Comparison of ENCODE assay signal across 2 cellular contexts in the genomic region with DNA sequence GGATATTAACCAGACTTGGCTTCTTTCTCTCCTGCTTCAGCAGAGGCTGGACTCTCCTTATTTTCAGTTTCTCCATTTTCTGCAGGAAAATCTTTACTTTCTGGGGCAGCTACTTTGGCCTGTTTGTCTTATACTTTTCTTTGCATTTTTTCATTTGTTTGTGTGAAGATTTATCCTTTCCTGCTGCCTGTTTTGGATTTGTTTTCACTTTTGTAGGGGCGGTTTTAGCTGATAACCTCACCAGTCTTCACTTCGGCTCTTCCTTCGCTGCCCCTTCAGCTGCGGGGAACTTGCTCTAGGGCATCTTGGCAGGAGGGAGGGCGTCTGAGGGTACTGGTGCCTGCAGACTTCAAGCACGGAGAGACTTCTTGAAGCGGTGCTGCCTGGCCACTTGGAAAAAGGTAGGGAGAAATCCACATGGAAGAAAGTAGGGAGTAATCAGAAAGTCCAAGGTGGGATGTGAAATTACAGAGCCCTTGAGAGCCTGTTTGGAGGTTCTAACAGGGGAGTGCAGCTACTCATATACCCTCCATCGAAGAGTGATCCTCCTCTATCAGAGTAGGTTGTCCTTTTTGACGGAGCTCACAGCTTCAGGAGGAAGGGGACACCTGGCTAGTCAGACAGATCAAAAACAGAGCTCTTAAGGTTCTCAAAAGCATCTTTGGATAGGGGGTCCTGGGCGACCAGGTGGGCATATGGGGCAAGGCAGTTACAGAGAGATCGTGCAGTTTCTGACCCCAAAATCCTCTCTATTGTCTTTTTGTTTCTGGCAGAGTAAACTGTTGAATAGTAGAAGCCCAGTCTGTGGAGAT.
TF ChIP-seq lines count a peak whose summit lies in the region.

No MANE protein-coding gene starts in this region.

TF ChIP-seq in GM12878, 131 proteins besides CTCF, POLR2A, EP300 and RAD21:
- TF ChIP-seq ASH2L (IDR thresholded peaks at IDR 0.05; ENCODE audit: borderline replicate concordance, low read depth) = no peak
- TF ChIP-seq CHD2 (IDR thresholded peaks at IDR 0.05; ENCODE audit: borderline replicate concordance, low read depth, low read length) = no peak
- no peak for TF ChIP-seq JUND (IDR thresholded peaks at IDR 0.05; ENCODE audit: low read depth, low read length)
- TF ChIP-seq, protein P1, sequence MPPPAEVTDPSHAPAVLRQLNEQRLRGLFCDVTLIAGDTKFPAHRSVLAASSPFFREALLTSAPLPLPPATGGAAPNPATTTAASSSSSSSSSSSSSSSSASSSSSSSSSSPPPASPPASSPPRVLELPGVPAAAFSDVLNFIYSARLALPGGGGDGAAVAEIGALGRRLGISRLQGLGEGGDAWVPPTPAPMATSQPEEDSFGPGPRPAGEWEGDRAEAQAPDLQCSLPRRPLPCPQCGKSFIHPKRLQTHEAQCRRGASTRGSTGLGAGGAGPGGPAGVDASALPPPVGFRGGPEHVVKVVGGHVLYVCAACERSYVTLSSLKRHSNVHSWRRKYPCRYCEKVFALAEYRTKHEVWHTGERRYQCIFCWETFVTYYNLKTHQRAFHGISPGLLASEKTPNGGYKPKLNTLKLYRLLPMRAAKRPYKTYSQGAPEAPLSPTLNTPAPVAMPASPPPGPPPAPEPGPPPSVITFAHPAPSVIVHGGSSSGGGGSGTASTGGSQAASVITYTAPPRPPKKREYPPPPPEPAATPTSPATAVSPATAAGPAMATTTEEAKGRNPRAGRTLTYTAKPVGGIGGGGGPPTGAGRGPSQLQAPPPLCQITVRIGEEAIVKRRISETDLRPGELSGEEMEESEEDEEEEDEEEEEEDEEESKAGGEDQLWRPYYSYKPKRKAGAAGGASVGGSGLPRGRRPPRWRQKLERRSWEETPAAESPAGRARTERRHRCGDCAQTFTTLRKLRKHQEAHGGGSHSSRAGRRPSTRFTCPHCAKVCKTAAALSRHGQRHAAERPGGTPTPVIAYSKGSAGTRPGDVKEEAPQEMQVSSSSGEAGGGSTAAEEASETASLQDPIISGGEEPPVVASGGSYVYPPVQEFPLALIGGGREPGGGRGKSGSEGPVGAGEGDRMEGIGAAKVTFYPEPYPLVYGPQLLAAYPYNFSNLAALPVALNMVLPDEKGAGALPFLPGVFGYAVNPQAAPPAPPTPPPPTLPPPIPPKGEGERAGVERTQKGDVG (CRISPR knock-in tag; IDR thresholded peaks at IDR 0.05) = no peak
- no peak for TF ChIP-seq NFXL1 (IDR thresholded peaks at IDR 0.05; ENCODE audit: borderline replicate concordance)
- TF ChIP-seq NFYA (IDR thresholded peaks at IDR 0.05; ENCODE audit: borderline replicate concordance, low read depth, low read length) = no peak
- no peak for TF ChIP-seq RUNX3 (IDR thresholded peaks at IDR 0.05; ENCODE audit: low read length)
- TF ChIP-seq, protein P2, sequence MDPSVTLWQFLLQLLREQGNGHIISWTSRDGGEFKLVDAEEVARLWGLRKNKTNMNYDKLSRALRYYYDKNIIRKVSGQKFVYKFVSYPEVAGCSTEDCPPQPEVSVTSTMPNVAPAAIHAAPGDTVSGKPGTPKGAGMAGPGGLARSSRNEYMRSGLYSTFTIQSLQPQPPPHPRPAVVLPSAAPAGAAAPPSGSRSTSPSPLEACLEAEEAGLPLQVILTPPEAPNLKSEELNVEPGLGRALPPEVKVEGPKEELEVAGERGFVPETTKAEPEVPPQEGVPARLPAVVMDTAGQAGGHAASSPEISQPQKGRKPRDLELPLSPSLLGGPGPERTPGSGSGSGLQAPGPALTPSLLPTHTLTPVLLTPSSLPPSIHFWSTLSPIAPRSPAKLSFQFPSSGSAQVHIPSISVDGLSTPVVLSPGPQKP (IDR thresholded peaks at IDR 0.05; ENCODE audit: low read depth, low read length) = no peak
- TF ChIP-seq, protein P3, sequence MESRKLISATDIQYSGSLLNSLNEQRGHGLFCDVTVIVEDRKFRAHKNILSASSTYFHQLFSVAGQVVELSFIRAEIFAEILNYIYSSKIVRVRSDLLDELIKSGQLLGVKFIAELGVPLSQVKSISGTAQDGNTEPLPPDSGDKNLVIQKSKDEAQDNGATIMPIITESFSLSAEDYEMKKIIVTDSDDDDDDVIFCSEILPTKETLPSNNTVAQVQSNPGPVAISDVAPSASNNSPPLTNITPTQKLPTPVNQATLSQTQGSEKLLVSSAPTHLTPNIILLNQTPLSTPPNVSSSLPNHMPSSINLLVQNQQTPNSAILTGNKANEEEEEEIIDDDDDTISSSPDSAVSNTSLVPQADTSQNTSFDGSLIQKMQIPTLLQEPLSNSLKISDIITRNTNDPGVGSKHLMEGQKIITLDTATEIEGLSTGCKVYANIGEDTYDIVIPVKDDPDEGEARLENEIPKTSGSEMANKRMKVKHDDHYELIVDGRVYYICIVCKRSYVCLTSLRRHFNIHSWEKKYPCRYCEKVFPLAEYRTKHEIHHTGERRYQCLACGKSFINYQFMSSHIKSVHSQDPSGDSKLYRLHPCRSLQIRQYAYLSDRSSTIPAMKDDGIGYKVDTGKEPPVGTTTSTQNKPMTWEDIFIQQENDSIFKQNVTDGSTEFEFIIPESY (IDR thresholded peaks at IDR 0.05) = no peak
- TF ChIP-seq, protein P4, sequence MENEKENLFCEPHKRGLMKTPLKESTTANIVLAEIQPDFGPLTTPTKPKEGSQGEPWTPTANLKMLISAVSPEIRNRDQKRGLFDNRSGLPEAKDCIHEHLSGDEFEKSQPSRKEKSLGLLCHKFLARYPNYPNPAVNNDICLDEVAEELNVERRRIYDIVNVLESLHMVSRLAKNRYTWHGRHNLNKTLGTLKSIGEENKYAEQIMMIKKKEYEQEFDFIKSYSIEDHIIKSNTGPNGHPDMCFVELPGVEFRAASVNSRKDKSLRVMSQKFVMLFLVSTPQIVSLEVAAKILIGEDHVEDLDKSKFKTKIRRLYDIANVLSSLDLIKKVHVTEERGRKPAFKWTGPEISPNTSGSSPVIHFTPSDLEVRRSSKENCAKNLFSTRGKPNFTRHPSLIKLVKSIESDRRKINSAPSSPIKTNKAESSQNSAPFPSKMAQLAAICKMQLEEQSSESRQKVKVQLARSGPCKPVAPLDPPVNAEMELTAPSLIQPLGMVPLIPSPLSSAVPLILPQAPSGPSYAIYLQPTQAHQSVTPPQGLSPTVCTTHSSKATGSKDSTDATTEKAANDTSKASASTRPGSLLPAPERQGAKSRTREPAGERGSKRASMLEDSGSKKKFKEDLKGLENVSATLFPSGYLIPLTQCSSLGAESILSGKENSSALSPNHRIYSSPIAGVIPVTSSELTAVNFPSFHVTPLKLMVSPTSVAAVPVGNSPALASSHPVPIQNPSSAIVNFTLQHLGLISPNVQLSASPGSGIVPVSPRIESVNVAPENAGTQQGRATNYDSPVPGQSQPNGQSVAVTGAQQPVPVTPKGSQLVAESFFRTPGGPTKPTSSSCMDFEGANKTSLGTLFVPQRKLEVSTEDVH (IDR thresholded peaks at IDR 0.05; ENCODE audit: low read depth, partially characterized antibody) = no peak
- no peak for TF ChIP-seq ZBED1 (IDR thresholded peaks at IDR 0.05; ENCODE audit: borderline replicate concordance)
- no peak for TF ChIP-seq POLR2AphosphoS2 (IDR thresholded peaks at IDR 0.05; ENCODE audit: low read depth, low read length)
- no peak for TF ChIP-seq SPI1 (IDR thresholded peaks at IDR 0.05; ENCODE audit: borderline replicate concordance, insufficient read depth, low read depth, low read length)
- no peak for TF ChIP-seq CHD4 (IDR thresholded peaks at IDR 0.05)

TF ChIP-seq in HEK293T, 16 proteins besides CTCF, POLR2A, EP300 and RAD21:
- TF ChIP-seq BHLHE40 (IDR thresholded peaks at IDR 0.05; ENCODE audit: borderline replicate concordance) = no peak
